8 cellular contexts compared by ENCODE assay signal in genomic region chr14:90398841-90399540, GRCh38. TPM values are rescaled to one million over a fixed set of nuclear protein-coding genes. Genes with fewer than 3 reads are reported as not detected.
DNase-seq lines count a peak whose midpoint lies in the region; ATAC-seq and TF ChIP-seq lines count a peak whose summit lies in the region.

No MANE protein-coding gene starts in this region.

- POLR2A ChIA-PET in activated CD4-positive, alpha-beta T cell treated with anti-CD3 and anti-CD28 coated beads, Interleukin-2, amount 10 ng/mL, durations not matched to agents 7 days and 5 days (lab: Charles Lee) = no interaction called here

- no peak for ATAC-seq in activated naive CD8-positive, alpha-beta T cell treated with anti-CD3 and anti-CD28 coated beads, Interleukin-2, amount 50 U/mL, for 24 hours
- ATAC-seq in thoracic aorta (ENCODE audit: insufficient number of reproducible peaks, low FRiP score, low read depth) (no peak), HG02970 (IDR thresholded peaks at IDR 0.05; ENCODE audit: low FRiP score, unreplicated experiment) (no peak)

- H3K36me3 ChIP-seq in kidney epithelial cell (ENCODE audit: control insufficient read depth, insufficient read depth, low read length) = peaks cover 5% of the 10 kb centered on the region
- H3K36me3 ChIP-seq in thoracic aorta = peaks cover 24% of the 10 kb centered on the region

- TF ChIP-seq CTCF in kidney epithelial cell (IDR thresholded peaks at IDR 0.05; ENCODE audit: insufficient read depth, low read length, poor library complexity, severe bottlenecking) = no peak
- no peak for TF ChIP-seq CTCF in thoracic aorta (IDR thresholded peaks at IDR 0.05)

- H3K27me3 ChIP-seq in kidney epithelial cell (ENCODE audit: control insufficient read depth, insufficient read depth, low read length) (no peaks in the 10 kb centered on the region), thoracic aorta (replicated peaks; ENCODE audit: insufficient read depth) (no peaks in the 10 kb centered on the region)

- DNase-seq in activated CD4-positive, alpha-beta T cell treated with anti-CD3 and anti-CD28 coated beads, Interleukin-2, amount 10 ng/mL, durations not matched to agents 7 days and 5 days = no peak
- no peak for DNase-seq in activated CD4-positive, alpha-beta T cell treated with anti-CD3 and anti-CD28 coated beads for 48 hours
- DNase-seq in activated naive CD8-positive, alpha-beta T cell treated with anti-CD3 and anti-CD28 coated beads, Interleukin-2, amount 50 U/mL, for 24 hours = no peak
- no peak for DNase-seq in kidney epithelial cell (ENCODE audit: low read depth)
- no peak for DNase-seq in thoracic aorta (ENCODE audit: low spot score)
- DNase-seq in GM03348 (ENCODE audit: low spot score) = no peak
- DNase-seq in NOMO-1 treated with DMSO at 0.1 percent for 48 hours (lab: John Stamatoyannopoulos, UW; ENCODE audit: unreplicated experiment) = no peak

- peaks cover 23 to 48% of the 10 kb centered on the region in 2 donors for H3K4me1 ChIP-seq in thoracic aorta (ENCODE audit: control insufficient read depth in 1 of 2, low read depth in 2 of 2)

- no peaks in the 10 kb centered on the region for H3K27me3 Mint-ChIP-seq in activated CD4-positive, alpha-beta T cell treated with anti-CD3 and anti-CD28 coated beads, Interleukin-2, amount 10 ng/mL, durations not matched to agents 7 days and 5 days
- no peaks in the 10 kb centered on the region for H3K27me3 Mint-ChIP-seq in activated naive CD8-positive, alpha-beta T cell treated with anti-CD3 and anti-CD28 coated beads, Interleukin-2, amount 50 U/mL, for 24 hours

- H3K4me3 ChIP-seq in kidney epithelial cell (ENCODE audit: low read depth, low read length) (peak overlapping the region; percentile 62), thoracic aorta (peak overlapping the region; percentile 97)

- peaks cover 57% of the 10 kb centered on the region for H3K36me3 Mint-ChIP-seq in activated CD4-positive, alpha-beta T cell treated with anti-CD3 and anti-CD28 coated beads, Interleukin-2, amount 10 ng/mL, durations not matched to agents 7 days and 5 days (ENCODE audit: low read depth)
- peaks cover 51% of the 10 kb centered on the region for H3K36me3 Mint-ChIP-seq in activated naive CD8-positive, alpha-beta T cell treated with anti-CD3 and anti-CD28 coated beads, Interleukin-2, amount 50 U/mL, for 24 hours (ENCODE audit: low read depth)

- no peaks in the 10 kb centered on the region for H3K9me3 Mint-ChIP-seq in activated CD4-positive, alpha-beta T cell treated with anti-CD3 and anti-CD28 coated beads, Interleukin-2, amount 10 ng/mL, durations not matched to agents 7 days and 5 days
- no peaks in the 10 kb centered on the region for H3K9me3 Mint-ChIP-seq in activated naive CD8-positive, alpha-beta T cell treated with anti-CD3 and anti-CD28 coated beads, Interleukin-2, amount 50 U/mL, for 24 hours

- peak overlapping the region; percentile 73 to 89 for H3K27ac ChIP-seq in thoracic aorta

- H3K27ac Mint-ChIP-seq in activated CD4-positive, alpha-beta T cell treated with anti-CD3 and anti-CD28 coated beads, Interleukin-2, amount 10 ng/mL, durations not matched to agents 7 days and 5 days = peak overlapping the region; percentile 99
- peak overlapping the region; percentile 93 for H3K27ac Mint-ChIP-seq in activated naive CD8-positive, alpha-beta T cell treated with anti-CD3 and anti-CD28 coated beads, Interleukin-2, amount 50 U/mL, for 24 hours

- peaks cover 49% of the 10 kb centered on the region for H3K4me1 Mint-ChIP-seq in activated CD4-positive, alpha-beta T cell treated with anti-CD3 and anti-CD28 coated beads, Interleukin-2, amount 10 ng/mL, durations not matched to agents 7 days and 5 days
- peaks cover 51% of the 10 kb centered on the region for H3K4me1 Mint-ChIP-seq in activated naive CD8-positive, alpha-beta T cell treated with anti-CD3 and anti-CD28 coated beads, Interleukin-2, amount 50 U/mL, for 24 hours

- peak overlapping the region; percentile 83 for H3K4me3 Mint-ChIP-seq in activated CD4-positive, alpha-beta T cell treated with anti-CD3 and anti-CD28 coated beads, Interleukin-2, amount 10 ng/mL, durations not matched to agents 7 days and 5 days
- H3K4me3 Mint-ChIP-seq in activated naive CD8-positive, alpha-beta T cell treated with anti-CD3 and anti-CD28 coated beads, Interleukin-2, amount 50 U/mL, for 24 hours = peak overlapping the region; percentile 96

- CTCF ChIA-PET in activated CD4-positive, alpha-beta T cell treated with anti-CD3 and anti-CD28 coated beads, Interleukin-2, amount 10 ng/mL, durations not matched to agents 7 days and 5 days (lab: Charles Lee) = interaction anchor here (0.8 to 2.4 kb wide), 12 partner anchors 8 to 360 kb away, joined by 3 to 26 read pairs (median 6); no protein-coding TSS in a partner anchor

- H3K9me3 ChIP-seq in thoracic aorta = no peaks in the 10 kb centered on the region

RNA-seq across cellular contexts. Expression of gene CALM1, which starts 2.2 kb away (rescaled TPM):
- 100 to 1,000 TPM; 859 to 914 TPM for total RNA-seq in activated CD4-positive, alpha-beta T cell treated with anti-CD3 and anti-CD28 coated beads, Interleukin-2, amount 10 ng/mL, durations not matched to agents 7 days and 5 days
- 293 and 328 TPM in 2 replicates for total RNA-seq in kidney epithelial cell
- 100 to 1,000 TPM; 355 to 493 TPM for total RNA-seq in thoracic aorta
